In genomic region chr18:61062241-61062640, GRCh38 we compare ENCODE assay signal across 9 cellular contexts.
"Had no signal": no experiment of that assay in that cellular context is flagged by ENCODE, and none has a peak within 500 bp of the region (broad histone marks: within the 10 kb centered on the region; RNA-seq: fewer than 3 reads in every experiment).

No MANE protein-coding gene starts in this region.

- H3K9ac ChIP-seq: GM23248 had no signal

- H3K27ac Mint-ChIP-seq: GM23338, H9, HFFc6 had no signal

- H3K36me3 ChIP-seq: HAP-1 had no signal

- H2AFZ ChIP-seq: GM23248, GM23338 had no signal

- H3K4me1 ChIP-seq: HAP-1 had no signal

- H3K4me3 Mint-ChIP-seq: GM23338, H9, HFFc6 had no signal

- ATAC-seq: GM23338, HCT116 had no signal

- H3K4me2 ChIP-seq: GM23338 had no signal

- H3K4me3 ChIP-seq: GM23248, GM23338, HAP-1 had no signal

- H3K27ac ChIP-seq: GM23248 had no signal

- DNase-seq: GM23248, GOT3, H7, H9, HCEC 1CT, HFFc6 had no signal

- H3K9me3 Mint-ChIP-seq: GM23338, H9 had no signal

- H3K9me3 ChIP-seq: HAP-1 had no signal
